In genomic region chr6:17601389-17601703, GRCh38 we compare ENCODE assay signal across 9 cellular contexts. TPM values are rescaled to one million over a fixed set of nuclear protein-coding genes. Genes with fewer than 3 reads are reported as not detected.
DNase-seq lines count a peak whose midpoint lies in the region; ATAC-seq, FAIRE-seq and TF ChIP-seq lines count a peak whose summit lies in the region.
"Had no signal": no experiment of that assay in that cellular context is flagged by ENCODE, and none has a peak within 500 bp of the region (broad histone marks: within the 10 kb centered on the region; RNA-seq: fewer than 3 reads in every experiment).

No MANE protein-coding gene starts in this region.

- RAD21 ChIA-PET in GM12878 (lab: Charles Lee; ENCODE audit: unreplicated experiment), result interaction anchor here (0.6 to 2.0 kb wide), 7 partner anchors 11 to 104 kb away, joined by 3 to 13 read pairs (median 3); no protein-coding TSS in a partner anchor

- in situ Hi-C loops in GM12878 (cut with MboI), result no loop called here

- ATAC-seq in heart right ventricle (no peak), Right ventricle myocardium inferior (no peak), GM12878 (no peak), memory B cell (ENCODE audit: low read depth) (no peak), GM19395 (IDR thresholded peaks at IDR 0.05; ENCODE audit: unreplicated experiment) (no peak), HG02588 (IDR thresholded peaks at IDR 0.05; ENCODE audit: unreplicated experiment) (no peak)

- H3K9me3 Mint-ChIP-seq in memory B cell, result no peaks in the 10 kb centered on the region

- H3K4me3 Mint-ChIP-seq in memory B cell, result peak overlapping the region; percentile 88

- TF ChIP-seq RAD21 in GM12878 (IDR thresholded peaks at IDR 0.05; ENCODE audit: insufficient read depth, low read depth, low read length), result no peak

- no peak for TF ChIP-seq POLR2A in GM12878 (IDR thresholded peaks at IDR 0.05; ENCODE audit: low read depth, low read length)

- no peak for TF ChIP-seq CTCF in heart right ventricle (IDR thresholded peaks at IDR 0.05)
- TF ChIP-seq CTCF in GM12878 (IDR thresholded peaks at IDR 0.05 in 2 of 3, conservative IDR thresholded peaks at IDR 0.05 in 1 of 3; ENCODE audit: control insufficient read depth in 2 of 3, extremely low read depth in 1 of 3, insufficient read depth in 1 of 3, low read depth in 3 of 3, low read length in 3 of 3), result no peak

- H3K4me1 Mint-ChIP-seq in memory B cell, result peaks cover 6% of the 10 kb centered on the region

- peak overlapping the region; percentile 97 for H3K4me2 ChIP-seq in GM12878 (ENCODE audit: control insufficient read depth, insufficient read depth)

- H3K36me3 ChIP-seq in heart right ventricle, result peaks cover 0 to 42% (median 10%) of the 10 kb centered on the region in 9 donors
- H3K36me3 ChIP-seq in GM12878 (ENCODE audit: control insufficient read depth in 2 of 2, insufficient read depth in 2 of 2, low read length in 1 of 2), result no peaks in the 10 kb centered on the region; a peak in 1 of 4 replicates
- H3K36me3 ChIP-seq in urinary bladder (ENCODE audit: insufficient read depth), result no peaks in the 10 kb centered on the region

- TF ChIP-seq EP300 in GM12878 (IDR thresholded peaks at IDR 0.05; ENCODE audit: borderline replicate concordance in 1 of 2, control insufficient read depth in 1 of 2, low read depth in 2 of 2, low read length in 2 of 2), result no peak

- peaks cover 4% of the 10 kb centered on the region for H3K36me3 Mint-ChIP-seq in memory B cell

- SMC1A ChIA-PET in GM12878 (lab: Charles Lee; ENCODE audit: uncharacterized antibody, unreplicated experiment), result interaction anchor here (0.7 to 3.2 kb wide), 9 partner anchors 9 to 208 kb away, joined by 3 to 12 read pairs (median 3); partner anchors contain the start of gene CAP2

- H3K4me3 ChIP-seq in heart right ventricle (peak overlapping the region; percentile 51 to 99 (median 84)), GM12878 (peak overlapping the region; percentile 95), urinary bladder (ENCODE audit: low read depth, low read length) (peak overlapping the region; percentile 94)

- peak overlapping the region; percentile 95 for H2AFZ ChIP-seq in GM12878 (ENCODE audit: control insufficient read depth, low read depth, low read length)

- peaks cover 5% of the 10 kb centered on the region for H3K79me2 ChIP-seq in GM12878 (ENCODE audit: control insufficient read depth, insufficient read depth, low read length)

- H3K27me3 Mint-ChIP-seq in memory B cell, result no peaks in the 10 kb centered on the region

- H3K27ac Mint-ChIP-seq in memory B cell, result peak overlapping the region; percentile 90

- H3K27me3 ChIP-seq in heart right ventricle (no peaks in the 10 kb centered on the region), GM12878 (replicated peaks in 1 of 2; ENCODE audit: control insufficient read depth in 2 of 2, insufficient read depth in 2 of 2, low read length in 1 of 2) (no peaks in the 10 kb centered on the region)

- H3K9me3 ChIP-seq in heart right ventricle (no peaks in the 10 kb centered on the region), GM12878 (replicated peaks; ENCODE audit: control insufficient read depth, insufficient read depth, low read length) (no peaks in the 10 kb centered on the region)

- intact Hi-C loops in heart right ventricle (cut with DNase I), result loop anchor here in 4 of 10 donors (2.0 to 10.0 kb wide), 6 partner anchors 101 to 383 kb away; partner anchors contain the start of genes NUP153 (in 3 of the 4) and KIF13A (in 1 of the 4)
- intact Hi-C loops in Right ventricle myocardium inferior (cut with DNase I), result loop anchor here (2.0 to 10.0 kb wide), 2 partner anchors 53 to 105 kb away; partner anchors contain the start of gene NUP153
- intact Hi-C loops in GM12878 (cut with micrococcal nuclease; ENCODE audit: unreplicated experiment), result loop anchor here (2.0 kb wide), 1 partner anchor 105 kb away; the partner anchor contains the start of gene NUP153

- BruUV-seq in GM12878 (replicated peaks; lab: Mats Ljungman, UMichigan), result TSS peak; percentile 61

- no peak for FAIRE-seq in GM12878 (lab: Jason Lieb, UNC)
- FAIRE-seq: GM18507 had no signal

- POLR2A ChIA-PET in GM12878 (lab: Charles Lee), result interaction anchor here (0.5 to 2.5 kb wide), 2 partner anchors 61 to 101 kb away, joined by 3 to 12 read pairs; no protein-coding TSS in a partner anchor

- no peaks in the 10 kb centered on the region for H4K20me1 ChIP-seq in GM12878 (ENCODE audit: control insufficient read depth, insufficient read depth)

- 9 to 10% methylated on average over 5 of the region's 5 CpGs for WGBS in heart right ventricle, 2 donors
- 87% methylated on average over 5 of the region's 5 CpGs for WGBS in GM12878 (ENCODE audit: insufficient coverage, insufficient replicate concordance, low lambda C conversion rate, missing lambda C conversion rate)
- WGBS in urinary bladder, result 14% methylated on average over 5 of the region's 5 CpGs

- CTCF ChIA-PET in GM12878 (lab: Yijun Ruan, JAX), result interaction anchor here (0.9 to 2.5 kb wide), 4 partner anchors 9 to 106 kb away, joined by 3 to 24 read pairs (median 6); partner anchors contain the start of gene NUP153

- peak overlapping the region; percentile 66 for H3K9ac ChIP-seq in GM12878 (ENCODE audit: control insufficient read depth, insufficient read depth, low read length)

- DNase-seq in heart right ventricle (no peak), Right ventricle myocardium inferior (ENCODE audit: missing footprints) (no peak), GM12878 (ENCODE audit: low read depth, low spot score) (no peak), memory B cell (ENCODE audit: low spot score in 2 of 2) (no peak), EL (no peak)

- H3K27ac ChIP-seq in heart right ventricle (peak overlapping the region in 9 of 10 donors; percentile 87 to 98 (median 94)), GM12878 (ENCODE audit: control insufficient read depth, insufficient read depth) (no peak overlapping the region; the same call in 1 of the 2 replicates), urinary bladder (ENCODE audit: low read depth) (no peak overlapping the region)

- H3K4me1 ChIP-seq in heart right ventricle (peaks cover 4 to 34% (median 11%) of the 10 kb centered on the region in 9 donors), GM12878 (ENCODE audit: control insufficient read depth, insufficient read depth, low read length) (no peaks in the 10 kb centered on the region; the same call in 1 of the 2 replicates), urinary bladder (ENCODE audit: insufficient read depth) (no peaks in the 10 kb centered on the region)

TF ChIP-seq in GM12878, 131 proteins besides CTCF, POLR2A, EP300 and RAD21 (continues in another document):
- TF ChIP-seq HDAC6 (IDR thresholded peaks at IDR 0.05; ENCODE audit: unreplicated experiment), result no peak
- 0 out of 2 replicates have a peak, but pooled peaks have one; percentile 18 for TF ChIP-seq ZBTB40 (IDR thresholded peaks at IDR 0.05; ENCODE audit: borderline replicate concordance)
- TF ChIP-seq SP1 (IDR thresholded peaks at IDR 0.05; ENCODE audit: low read depth, low read length), result no peak

RNA-seq across cellular contexts. Expression of gene FAM8A1, which starts 1.2 kb away (rescaled TPM):
- total RNA-seq in heart right ventricle (10 to 100 TPM; 14.5 to 23.2 (median 16.5) TPM), Right ventricle myocardium inferior (16.6 TPM), GM12878 (2014; rRNA removed) (3.7 and 4.6 TPM in 2 replicates), GM12878 (2014; rRNA removed; fragmentation: Illumina TruSeq; extraction: Trizol) (4.1 and 4.3 TPM in 2 replicates), GM12878 (2021) (3.8 and 4.5 TPM in 2 replicates), urinary bladder (59.9 TPM)
- polyA plus RNA-seq in heart right ventricle (10 to 100 TPM in 1 of 2 donors, 1 to 10 TPM in 1; 10.0 to 10.5 TPM), GM12878 (2011; rRNA removed) (7.4 and 12.3 TPM in 2 replicates), GM12878 (2014; fragmentation: Illumina TruSeq; extraction: Trizol) (3.9 and 6.2 TPM in 2 replicates), GM12878 (2014; fragmentation: Nextera tagmentation; extraction: Ambion mirVana) (1 to 10 TPM; 1.4 to 1.5 TPM), GM12878 (2014; rRNA removed) (2.7 and 3.2 TPM in 2 replicates), GM12878 (2016; fragmentation: Nextera tagmentation; extraction: Ambion mirVana) (1 to 10 TPM; 2.9 to 3.4 TPM), urinary bladder (31.0 TPM)
- 13.0 and 14.2 TPM in 2 replicates for total RNA-seq in GM12878 (2013; cell fraction: nucleolus; rRNA removed)
- polyA plus RNA-seq in GM12878 (2011; ENCODE audit: low read depth), result 1.9 TPM
- polyA plus RNA-seq in GM12878 (2011; cell fraction: cytosol; rRNA removed), result 1.8 and 2.6 TPM in 2 replicates
- 5.3 and 7.2 TPM in 2 replicates for polyA plus RNA-seq in GM12878 (2011; cell fraction: nucleus; rRNA removed)
- 5.4 and 6.0 TPM in 2 replicates for polyA plus RNA-seq in GM12878 (2012)
- polyA minus RNA-seq in GM12878 (2011; rRNA and poly(A)+ RNA removed), result 1.7 and 2.9 TPM in 2 replicates
- 1.5 and 1.6 TPM in 2 replicates for polyA minus RNA-seq in GM12878 (2011; cell fraction: cytosol; rRNA and poly(A)+ RNA removed)
- 2.7 and 3.8 TPM in 2 replicates for polyA minus RNA-seq in GM12878 (2011; cell fraction: nucleus; rRNA and poly(A)+ RNA removed)

Comparison
In these comparisons a context has a peak if more than half of its experiments do, and no peak if none do; other contexts are left out.
1. H3K27ac ChIP-seq: peak in heart right ventricle (9 of 10); none in GM12878 (single experiment) and urinary bladder (single experiment).
2. Peak in every context shown above with its lines, with median percentiles within 50 percentile points of each other: H3K4me3 ChIP-seq.